In the genomic region with DNA sequence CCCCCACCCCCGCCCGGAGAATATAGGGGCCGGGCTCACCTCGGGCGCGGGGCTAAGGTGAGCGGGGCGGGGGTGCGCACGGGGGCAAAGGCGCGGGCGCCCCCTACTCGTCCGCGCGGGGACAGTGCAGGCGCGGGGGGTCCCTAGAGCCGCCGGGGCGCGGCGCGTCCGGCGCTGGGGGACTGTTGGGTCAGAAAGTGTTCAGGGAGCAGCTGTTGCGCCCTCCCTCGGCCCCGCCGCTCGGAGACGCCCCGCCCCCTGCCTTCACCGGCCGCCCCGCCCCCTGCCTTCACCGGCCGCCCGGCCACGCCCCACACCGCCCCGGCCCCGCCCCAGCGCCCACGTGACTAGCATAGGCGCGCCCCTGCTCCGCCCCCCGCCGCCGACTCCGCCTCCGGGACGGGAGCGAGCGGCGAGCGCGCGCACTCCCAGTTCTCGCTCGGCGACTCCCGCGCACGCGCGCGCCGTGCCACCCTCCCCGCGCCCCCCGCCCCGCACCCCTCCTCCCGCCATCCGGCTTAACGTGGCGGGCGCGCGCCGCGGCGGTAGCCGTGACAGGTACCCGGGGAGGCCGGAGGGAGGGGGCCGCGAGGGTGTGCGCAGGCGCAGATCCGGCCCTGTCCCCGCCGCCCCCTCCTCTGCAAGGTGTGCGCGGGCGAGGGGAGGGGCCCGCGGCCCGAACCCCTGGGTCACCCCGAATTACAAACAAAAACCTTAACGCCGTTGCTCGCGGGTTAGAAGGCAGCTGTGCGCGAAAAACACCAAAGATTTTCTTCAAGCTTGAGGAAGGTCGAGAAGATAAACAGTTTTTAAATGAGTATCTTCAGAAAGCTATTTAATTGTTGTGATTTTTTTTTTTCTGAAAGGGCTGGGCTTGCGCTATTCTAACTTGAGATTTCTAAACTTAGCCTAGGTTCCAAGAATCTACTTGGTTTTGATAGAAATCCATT, we compare ENCODE assay signal across 1 cellular context.
TF ChIP-seq lines count a peak whose summit lies in the region.

No MANE protein-coding gene starts in this region.

TF ChIP-seq in GM12878, 131 proteins besides CTCF, POLR2A, EP300 and RAD21 (continued from another document and continues in another):
- TF ChIP-seq, protein P1, sequence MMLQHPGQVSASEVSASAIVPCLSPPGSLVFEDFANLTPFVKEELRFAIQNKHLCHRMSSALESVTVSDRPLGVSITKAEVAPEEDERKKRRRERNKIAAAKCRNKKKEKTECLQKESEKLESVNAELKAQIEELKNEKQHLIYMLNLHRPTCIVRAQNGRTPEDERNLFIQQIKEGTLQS (IDR thresholded peaks at IDR 0.05; ENCODE audit: borderline replicate concordance, extremely low read depth, low read depth, low read length), result no peak
- TF ChIP-seq TBL1XR1 (IDR thresholded peaks at IDR 0.05; ENCODE audit: low read depth, low read length) (no peak), POLR2AphosphoS2 (IDR thresholded peaks at IDR 0.05; ENCODE audit: low read depth, low read length) (no peak; the same call in 1 of the 2 replicates), NFIC (IDR thresholded peaks at IDR 0.05; ENCODE audit: low read depth, low read length) (no peak), CHD4 (IDR thresholded peaks at IDR 0.05) (no peak), ZBED1 (IDR thresholded peaks at IDR 0.05; ENCODE audit: borderline replicate concordance) (no peak), POU2F2 (IDR thresholded peaks at IDR 0.05; ENCODE audit: borderline replicate concordance, low read depth, low read length) (no peak), NRF1 (conservative IDR thresholded peaks at IDR 0.05; ENCODE audit: low read depth, low read length) (no peak), RUNX3 (IDR thresholded peaks at IDR 0.05; ENCODE audit: low read length) (peak; percentile 30; the same call in 1 of the 2 replicates), IRF4 (IDR thresholded peaks at IDR 0.05; ENCODE audit: low read depth, low read length) (no peak), HDAC2 (IDR thresholded peaks at IDR 0.05) (no peak), KDM1A (IDR thresholded peaks at IDR 0.05; ENCODE audit: borderline replicate concordance) (no peak), NR2F1 (conservative IDR thresholded peaks at IDR 0.05) (no peak; the same call in 1 of the 2 replicates), ZNF274 (IDR thresholded peaks at IDR 0.05; ENCODE audit: insufficient read depth, insufficient read length) (no peak), PAX5 (IDR thresholded peaks at IDR 0.05; ENCODE audit: borderline replicate concordance, low read depth, low read length) (no peak), PAX8 (IDR thresholded peaks at IDR 0.05) (no peak), SRF (IDR thresholded peaks at IDR 0.05; ENCODE audit: low read depth in 2 of 2, low read length in 2 of 2) (no peak), SREBF2 (IDR thresholded peaks at IDR 0.05; ENCODE audit: low read length) (no peak), FOXK2 (IDR thresholded peaks at IDR 0.05) (no peak), ZNF622 (IDR thresholded peaks at IDR 0.05) (no peak)
- TF ChIP-seq, protein P2, sequence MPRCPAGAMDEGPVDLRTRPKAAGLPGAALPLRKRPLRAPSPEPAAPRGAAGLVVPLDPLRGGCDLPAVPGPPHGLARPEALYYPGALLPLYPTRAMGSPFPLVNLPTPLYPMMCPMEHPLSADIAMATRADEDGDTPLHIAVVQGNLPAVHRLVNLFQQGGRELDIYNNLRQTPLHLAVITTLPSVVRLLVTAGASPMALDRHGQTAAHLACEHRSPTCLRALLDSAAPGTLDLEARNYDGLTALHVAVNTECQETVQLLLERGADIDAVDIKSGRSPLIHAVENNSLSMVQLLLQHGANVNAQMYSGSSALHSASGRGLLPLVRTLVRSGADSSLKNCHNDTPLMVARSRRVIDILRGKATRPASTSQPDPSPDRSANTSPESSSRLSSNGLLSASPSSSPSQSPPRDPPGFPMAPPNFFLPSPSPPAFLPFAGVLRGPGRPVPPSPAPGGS (IDR thresholded peaks at IDR 0.05; ENCODE audit: borderline replicate concordance, insufficient read depth, low read depth, low read length, poor library complexity, severe bottlenecking), result no peak
- TF ChIP-seq, protein P3, sequence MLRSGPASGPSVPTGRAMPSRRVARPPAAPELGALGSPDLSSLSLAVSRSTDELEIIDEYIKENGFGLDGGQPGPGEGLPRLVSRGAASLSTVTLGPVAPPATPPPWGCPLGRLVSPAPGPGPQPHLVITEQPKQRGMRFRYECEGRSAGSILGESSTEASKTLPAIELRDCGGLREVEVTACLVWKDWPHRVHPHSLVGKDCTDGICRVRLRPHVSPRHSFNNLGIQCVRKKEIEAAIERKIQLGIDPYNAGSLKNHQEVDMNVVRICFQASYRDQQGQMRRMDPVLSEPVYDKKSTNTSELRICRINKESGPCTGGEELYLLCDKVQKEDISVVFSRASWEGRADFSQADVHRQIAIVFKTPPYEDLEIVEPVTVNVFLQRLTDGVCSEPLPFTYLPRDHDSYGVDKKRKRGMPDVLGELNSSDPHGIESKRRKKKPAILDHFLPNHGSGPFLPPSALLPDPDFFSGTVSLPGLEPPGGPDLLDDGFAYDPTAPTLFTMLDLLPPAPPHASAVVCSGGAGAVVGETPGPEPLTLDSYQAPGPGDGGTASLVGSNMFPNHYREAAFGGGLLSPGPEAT (IDR thresholded peaks at IDR 0.05; ENCODE audit: low read depth), result no peak; the same call in 1 of the 2 replicates
- TF ChIP-seq, protein P4, sequence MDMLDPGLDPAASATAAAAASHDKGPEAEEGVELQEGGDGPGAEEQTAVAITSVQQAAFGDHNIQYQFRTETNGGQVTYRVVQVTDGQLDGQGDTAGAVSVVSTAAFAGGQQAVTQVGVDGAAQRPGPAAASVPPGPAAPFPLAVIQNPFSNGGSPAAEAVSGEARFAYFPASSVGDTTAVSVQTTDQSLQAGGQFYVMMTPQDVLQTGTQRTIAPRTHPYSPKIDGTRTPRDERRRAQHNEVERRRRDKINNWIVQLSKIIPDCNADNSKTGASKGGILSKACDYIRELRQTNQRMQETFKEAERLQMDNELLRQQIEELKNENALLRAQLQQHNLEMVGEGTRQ (IDR thresholded peaks at IDR 0.05; ENCODE audit: borderline replicate concordance, low read depth, low read length), result no peak; the same call in 1 of the 2 replicates
- TF ChIP-seq, protein P5, sequence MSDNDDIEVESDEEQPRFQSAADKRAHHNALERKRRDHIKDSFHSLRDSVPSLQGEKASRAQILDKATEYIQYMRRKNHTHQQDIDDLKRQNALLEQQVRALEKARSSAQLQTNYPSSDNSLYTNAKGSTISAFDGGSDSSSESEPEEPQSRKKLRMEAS (IDR thresholded peaks at IDR 0.05; ENCODE audit: low read depth, low read length), result no peak
- TF ChIP-seq, protein P6, sequence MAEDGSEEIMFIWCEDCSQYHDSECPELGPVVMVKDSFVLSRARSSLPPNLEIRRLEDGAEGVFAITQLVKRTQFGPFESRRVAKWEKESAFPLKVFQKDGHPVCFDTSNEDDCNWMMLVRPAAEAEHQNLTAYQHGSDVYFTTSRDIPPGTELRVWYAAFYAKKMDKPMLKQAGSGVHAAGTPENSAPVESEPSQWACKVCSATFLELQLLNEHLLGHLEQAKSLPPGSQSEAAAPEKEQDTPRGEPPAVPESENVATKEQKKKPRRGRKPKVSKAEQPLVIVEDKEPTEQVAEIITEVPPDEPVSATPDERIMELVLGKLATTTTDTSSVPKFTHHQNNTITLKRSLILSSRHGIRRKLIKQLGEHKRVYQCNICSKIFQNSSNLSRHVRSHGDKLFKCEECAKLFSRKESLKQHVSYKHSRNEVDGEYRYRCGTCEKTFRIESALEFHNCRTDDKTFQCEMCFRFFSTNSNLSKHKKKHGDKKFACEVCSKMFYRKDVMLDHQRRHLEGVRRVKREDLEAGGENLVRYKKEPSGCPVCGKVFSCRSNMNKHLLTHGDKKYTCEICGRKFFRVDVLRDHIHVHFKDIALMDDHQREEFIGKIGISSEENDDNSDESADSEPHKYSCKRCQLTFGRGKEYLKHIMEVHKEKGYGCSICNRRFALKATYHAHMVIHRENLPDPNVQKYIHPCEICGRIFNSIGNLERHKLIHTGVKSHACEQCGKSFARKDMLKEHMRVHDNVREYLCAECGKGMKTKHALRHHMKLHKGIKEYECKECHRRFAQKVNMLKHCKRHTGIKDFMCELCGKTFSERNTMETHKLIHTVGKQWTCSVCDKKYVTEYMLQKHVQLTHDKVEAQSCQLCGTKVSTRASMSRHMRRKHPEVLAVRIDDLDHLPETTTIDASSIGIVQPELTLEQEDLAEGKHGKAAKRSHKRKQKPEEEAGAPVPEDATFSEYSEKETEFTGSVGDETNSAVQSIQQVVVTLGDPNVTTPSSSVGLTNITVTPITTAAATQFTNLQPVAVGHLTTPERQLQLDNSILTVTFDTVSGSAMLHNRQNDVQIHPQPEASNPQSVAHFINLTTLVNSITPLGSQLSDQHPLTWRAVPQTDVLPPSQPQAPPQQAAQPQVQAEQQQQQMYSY (CRISPR knock-in tag; IDR thresholded peaks at IDR 0.05), result no peak
- TF ChIP-seq, protein P7, sequence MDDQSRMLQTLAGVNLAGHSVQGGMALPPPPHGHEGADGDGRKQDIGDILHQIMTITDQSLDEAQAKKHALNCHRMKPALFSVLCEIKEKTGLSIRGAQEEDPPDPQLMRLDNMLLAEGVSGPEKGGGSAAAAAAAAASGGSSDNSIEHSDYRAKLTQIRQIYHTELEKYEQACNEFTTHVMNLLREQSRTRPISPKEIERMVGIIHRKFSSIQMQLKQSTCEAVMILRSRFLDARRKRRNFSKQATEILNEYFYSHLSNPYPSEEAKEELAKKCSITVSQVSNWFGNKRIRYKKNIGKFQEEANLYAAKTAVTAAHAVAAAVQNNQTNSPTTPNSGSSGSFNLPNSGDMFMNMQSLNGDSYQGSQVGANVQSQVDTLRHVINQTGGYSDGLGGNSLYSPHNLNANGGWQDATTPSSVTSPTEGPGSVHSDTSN (IDR thresholded peaks at IDR 0.05; ENCODE audit: insufficient replicate concordance, low read depth, low read length), result no peak
- TF ChIP-seq, protein P8, sequence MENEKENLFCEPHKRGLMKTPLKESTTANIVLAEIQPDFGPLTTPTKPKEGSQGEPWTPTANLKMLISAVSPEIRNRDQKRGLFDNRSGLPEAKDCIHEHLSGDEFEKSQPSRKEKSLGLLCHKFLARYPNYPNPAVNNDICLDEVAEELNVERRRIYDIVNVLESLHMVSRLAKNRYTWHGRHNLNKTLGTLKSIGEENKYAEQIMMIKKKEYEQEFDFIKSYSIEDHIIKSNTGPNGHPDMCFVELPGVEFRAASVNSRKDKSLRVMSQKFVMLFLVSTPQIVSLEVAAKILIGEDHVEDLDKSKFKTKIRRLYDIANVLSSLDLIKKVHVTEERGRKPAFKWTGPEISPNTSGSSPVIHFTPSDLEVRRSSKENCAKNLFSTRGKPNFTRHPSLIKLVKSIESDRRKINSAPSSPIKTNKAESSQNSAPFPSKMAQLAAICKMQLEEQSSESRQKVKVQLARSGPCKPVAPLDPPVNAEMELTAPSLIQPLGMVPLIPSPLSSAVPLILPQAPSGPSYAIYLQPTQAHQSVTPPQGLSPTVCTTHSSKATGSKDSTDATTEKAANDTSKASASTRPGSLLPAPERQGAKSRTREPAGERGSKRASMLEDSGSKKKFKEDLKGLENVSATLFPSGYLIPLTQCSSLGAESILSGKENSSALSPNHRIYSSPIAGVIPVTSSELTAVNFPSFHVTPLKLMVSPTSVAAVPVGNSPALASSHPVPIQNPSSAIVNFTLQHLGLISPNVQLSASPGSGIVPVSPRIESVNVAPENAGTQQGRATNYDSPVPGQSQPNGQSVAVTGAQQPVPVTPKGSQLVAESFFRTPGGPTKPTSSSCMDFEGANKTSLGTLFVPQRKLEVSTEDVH (IDR thresholded peaks at IDR 0.05; ENCODE audit: low read depth, partially characterized antibody), result no peak
- TF ChIP-seq, protein P9, sequence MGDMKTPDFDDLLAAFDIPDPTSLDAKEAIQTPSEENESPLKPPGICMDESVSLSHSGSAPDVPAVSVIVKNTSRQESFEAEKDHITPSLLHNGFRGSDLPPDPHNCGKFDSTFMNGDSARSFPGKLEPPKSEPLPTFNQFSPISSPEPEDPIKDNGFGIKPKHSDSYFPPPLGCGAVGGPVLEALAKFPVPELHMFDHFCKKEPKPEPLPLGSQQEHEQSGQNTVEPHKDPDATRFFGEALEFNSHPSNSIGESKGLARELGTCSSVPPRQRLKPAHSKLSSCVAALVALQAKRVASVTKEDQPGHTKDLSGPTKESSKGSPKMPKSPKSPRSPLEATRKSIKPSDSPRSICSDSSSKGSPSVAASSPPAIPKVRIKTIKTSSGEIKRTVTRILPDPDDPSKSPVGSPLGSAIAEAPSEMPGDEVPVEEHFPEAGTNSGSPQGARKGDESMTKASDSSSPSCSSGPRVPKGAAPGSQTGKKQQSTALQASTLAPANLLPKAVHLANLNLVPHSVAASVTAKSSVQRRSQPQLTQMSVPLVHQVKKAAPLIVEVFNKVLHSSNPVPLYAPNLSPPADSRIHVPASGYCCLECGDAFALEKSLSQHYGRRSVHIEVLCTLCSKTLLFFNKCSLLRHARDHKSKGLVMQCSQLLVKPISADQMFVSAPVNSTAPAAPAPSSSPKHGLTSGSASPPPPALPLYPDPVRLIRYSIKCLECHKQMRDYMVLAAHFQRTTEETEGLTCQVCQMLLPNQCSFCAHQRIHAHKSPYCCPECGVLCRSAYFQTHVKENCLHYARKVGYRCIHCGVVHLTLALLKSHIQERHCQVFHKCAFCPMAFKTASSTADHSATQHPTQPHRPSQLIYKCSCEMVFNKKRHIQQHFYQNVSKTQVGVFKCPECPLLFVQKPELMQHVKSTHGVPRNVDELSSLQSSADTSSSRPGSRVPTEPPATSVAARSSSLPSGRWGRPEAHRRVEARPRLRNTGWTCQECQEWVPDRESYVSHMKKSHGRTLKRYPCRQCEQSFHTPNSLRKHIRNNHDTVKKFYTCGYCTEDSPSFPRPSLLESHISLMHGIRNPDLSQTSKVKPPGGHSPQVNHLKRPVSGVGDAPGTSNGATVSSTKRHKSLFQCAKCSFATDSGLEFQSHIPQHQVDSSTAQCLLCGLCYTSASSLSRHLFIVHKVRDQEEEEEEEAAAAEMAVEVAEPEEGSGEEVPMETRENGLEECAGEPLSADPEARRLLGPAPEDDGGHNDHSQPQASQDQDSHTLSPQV (IDR thresholded peaks at IDR 0.05), result no peak
- TF ChIP-seq, protein P10, sequence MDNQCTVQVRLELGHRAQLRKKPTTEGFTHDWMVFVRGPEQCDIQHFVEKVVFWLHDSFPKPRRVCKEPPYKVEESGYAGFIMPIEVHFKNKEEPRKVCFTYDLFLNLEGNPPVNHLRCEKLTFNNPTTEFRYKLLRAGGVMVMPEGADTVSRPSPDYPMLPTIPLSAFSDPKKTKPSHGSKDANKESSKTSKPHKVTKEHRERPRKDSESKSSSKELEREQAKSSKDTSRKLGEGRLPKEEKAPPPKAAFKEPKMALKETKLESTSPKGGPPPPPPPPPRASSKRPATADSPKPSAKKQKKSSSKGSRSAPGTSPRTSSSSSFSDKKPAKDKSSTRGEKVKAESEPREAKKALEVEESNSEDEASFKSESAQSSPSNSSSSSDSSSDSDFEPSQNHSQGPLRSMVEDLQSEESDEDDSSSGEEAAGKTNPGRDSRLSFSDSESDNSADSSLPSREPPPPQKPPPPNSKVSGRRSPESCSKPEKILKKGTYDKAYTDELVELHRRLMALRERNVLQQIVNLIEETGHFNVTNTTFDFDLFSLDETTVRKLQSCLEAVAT (IDR thresholded peaks at IDR 0.05), result peak; percentile 65; the same call in 1 of the 2 replicates
- TF ChIP-seq, protein P11, sequence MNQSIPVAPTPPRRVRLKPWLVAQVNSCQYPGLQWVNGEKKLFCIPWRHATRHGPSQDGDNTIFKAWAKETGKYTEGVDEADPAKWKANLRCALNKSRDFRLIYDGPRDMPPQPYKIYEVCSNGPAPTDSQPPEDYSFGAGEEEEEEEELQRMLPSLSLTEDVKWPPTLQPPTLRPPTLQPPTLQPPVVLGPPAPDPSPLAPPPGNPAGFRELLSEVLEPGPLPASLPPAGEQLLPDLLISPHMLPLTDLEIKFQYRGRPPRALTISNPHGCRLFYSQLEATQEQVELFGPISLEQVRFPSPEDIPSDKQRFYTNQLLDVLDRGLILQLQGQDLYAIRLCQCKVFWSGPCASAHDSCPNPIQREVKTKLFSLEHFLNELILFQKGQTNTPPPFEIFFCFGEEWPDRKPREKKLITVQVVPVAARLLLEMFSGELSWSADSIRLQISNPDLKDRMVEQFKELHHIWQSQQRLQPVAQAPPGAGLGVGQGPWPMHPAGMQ (IDR thresholded peaks at IDR 0.05; ENCODE audit: borderline replicate concordance), result no peak
